ENCODE assay signal across 8 cellular contexts in the genomic region with DNA sequence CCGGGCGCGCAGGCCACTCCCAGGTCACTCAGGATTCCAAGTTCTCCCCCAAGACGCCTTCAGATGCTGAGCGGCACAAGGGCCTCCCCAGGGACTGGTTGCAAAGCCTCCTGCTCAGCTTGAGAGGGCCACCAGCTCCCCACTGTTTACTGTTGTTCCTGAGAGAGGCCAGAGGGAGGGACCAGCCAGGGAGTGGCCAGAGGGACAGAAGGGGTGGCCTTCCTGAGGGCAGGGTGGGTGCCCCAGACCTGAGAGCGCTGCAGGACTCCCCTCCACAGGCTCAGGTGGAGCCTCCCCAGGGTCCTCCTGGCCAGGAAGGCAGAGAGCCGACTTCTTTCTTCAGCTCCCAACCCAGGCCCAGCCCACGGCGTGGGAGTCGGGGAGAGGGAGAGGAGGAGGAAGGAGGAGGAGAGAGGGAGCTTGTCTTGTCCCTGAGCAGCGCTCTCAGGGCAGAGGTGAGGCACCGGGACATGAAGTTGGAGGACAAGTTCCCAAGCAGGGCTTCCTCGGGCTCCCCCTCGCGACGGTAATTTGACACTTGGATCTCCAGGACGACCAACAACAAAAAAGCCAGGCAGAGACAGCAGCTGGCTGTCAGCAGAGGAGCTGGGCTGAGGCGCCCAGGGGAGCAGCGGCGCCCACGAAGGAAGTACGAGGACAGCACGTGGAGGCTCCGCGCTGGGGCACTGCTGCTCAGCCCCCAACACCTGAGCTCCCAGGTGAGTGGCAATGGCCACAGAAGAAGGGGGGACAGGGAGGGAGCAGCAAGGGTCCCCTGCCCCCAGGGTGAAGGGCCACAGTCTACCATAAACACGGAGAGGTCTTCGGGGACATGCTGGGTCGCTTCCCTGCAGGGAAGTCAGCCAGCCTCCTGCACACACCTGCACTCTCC. TPM values are rescaled to one million over a fixed set of nuclear protein-coding genes. Genes with fewer than 3 reads are reported as not detected.
DNase-seq lines count a peak whose midpoint lies in the region; ATAC-seq, FAIRE-seq and TF ChIP-seq lines count a peak whose summit lies in the region.

No MANE protein-coding gene starts in this region.

- peak; percentile 57 for DNase-seq in DMS114 treated with DMSO at 0.1 percent for 48 hours (lab: John Stamatoyannopoulos, UW; ENCODE audit: unreplicated experiment)
- peak; percentile 94 for DNase-seq in LHCN-M2 (ENCODE audit: low read depth)
- DNase-seq in RCC 7860 (ENCODE audit: low spot score), result peak; percentile 85
- DNase-seq in activated naive CD4-positive, alpha-beta T cell treated with anti-CD3 and anti-CD28 coated beads for 36 hours, result peak; percentile 75
- DNase-seq in nucleus accumbens (lab: John Stamatoyannopoulos, UW), result peak in 54 of 56 donors; percentile 23 to 88 (median 68)
- DNase-seq in type B pancreatic cell (ENCODE audit: extremely low spot score, unreplicated experiment), result peak; percentile 89
- DNase-seq in cortex of kidney (lab: John Stamatoyannopoulos, UW), result no peak

- H3K27ac ChIP-seq in gastroesophageal sphincter, result peak overlapping the region; percentile 39 to 84 (median 78)

- peaks cover 0 to 29% (median 19%) of the 10 kb centered on the region in 3 donors for H3K4me1 ChIP-seq in gastroesophageal sphincter

- H3K36me3 Mint-ChIP-seq in activated naive CD4-positive, alpha-beta T cell treated with anti-CD3 and anti-CD28 coated beads for 36 hours (ENCODE audit: low read depth), result no peaks in the 10 kb centered on the region
- H3K36me3 Mint-ChIP-seq in type B pancreatic cell, result no peaks in the 10 kb centered on the region

- peaks cover 0 to 26% of the 10 kb centered on the region in 2 donors for H3K36me3 ChIP-seq in gastroesophageal sphincter

- no peak overlapping the region for H3K4me3 Mint-ChIP-seq in activated naive CD4-positive, alpha-beta T cell treated with anti-CD3 and anti-CD28 coated beads for 36 hours
- H3K4me3 Mint-ChIP-seq in type B pancreatic cell, result peak overlapping the region; percentile 86

- no peaks in the 10 kb centered on the region for H3K9me3 Mint-ChIP-seq in activated naive CD4-positive, alpha-beta T cell treated with anti-CD3 and anti-CD28 coated beads for 36 hours
- no peaks in the 10 kb centered on the region for H3K9me3 Mint-ChIP-seq in type B pancreatic cell

- FAIRE-seq in RCC 7860 (lab: Jason Lieb, UNC), result peak; percentile 56

- no CpG with 5 or more reads among the region's 28 CpGs for WGBS in gastroesophageal sphincter (ENCODE audit: low coverage in 1 of 2), 2 donors

- no peaks in the 10 kb centered on the region for H3K27me3 ChIP-seq in gastroesophageal sphincter

- TF ChIP-seq EP300 in gastroesophageal sphincter (IDR thresholded peaks at IDR 0.05), result no peak

- H3K27ac Mint-ChIP-seq in activated naive CD4-positive, alpha-beta T cell treated with anti-CD3 and anti-CD28 coated beads for 36 hours, result no peak overlapping the region
- peak overlapping the region; percentile 88 for H3K27ac Mint-ChIP-seq in type B pancreatic cell

- H3K4me1 Mint-ChIP-seq in activated naive CD4-positive, alpha-beta T cell treated with anti-CD3 and anti-CD28 coated beads for 36 hours (ENCODE audit: low read depth), result peaks cover 10% of the 10 kb centered on the region
- peaks cover 13% of the 10 kb centered on the region for H3K4me1 Mint-ChIP-seq in type B pancreatic cell (ENCODE audit: unreplicated experiment)

- H3K27me3 Mint-ChIP-seq in activated naive CD4-positive, alpha-beta T cell treated with anti-CD3 and anti-CD28 coated beads for 36 hours (ENCODE audit: low read depth), result no peaks in the 10 kb centered on the region
- no peaks in the 10 kb centered on the region for H3K27me3 Mint-ChIP-seq in type B pancreatic cell

- CTCF ChIA-PET in activated naive CD4-positive, alpha-beta T cell treated with anti-CD3 and anti-CD28 coated beads for 36 hours (lab: Charles Lee), result interaction anchor here (0.6 to 7.0 kb wide), 45 partner anchors 8 to 405 kb away, joined by 3 to 166 read pairs (median 4); a partner anchor contains a TSS

- intact Hi-C loops in activated naive CD4-positive, alpha-beta T cell treated with anti-CD3 and anti-CD28 coated beads for 36 hours (cut with micrococcal nuclease), result loop anchor here (1.0 to 2.0 kb wide), 2 partner anchors 115 to 207 kb away; no protein-coding TSS in a partner anchor

- H3K9me3 ChIP-seq in gastroesophageal sphincter, result no peaks in the 10 kb centered on the region

- peak in 3 of 4 experiments; percentile 51 to 69 (median 57) for TF ChIP-seq CTCF in gastroesophageal sphincter (IDR thresholded peaks at IDR 0.05)
- peak; percentile 67 for TF ChIP-seq CTCF in type B pancreatic cell (conservative IDR thresholded peaks at IDR 0.05)

- no peak for TF ChIP-seq POLR2A in gastroesophageal sphincter (IDR thresholded peaks at IDR 0.05)

- ATAC-seq in gastroesophageal sphincter, result peak; percentile 71

- H3K4me3 ChIP-seq in gastroesophageal sphincter, result peak overlapping the region in 1 of 2 donors; percentile 45

RNA-seq across cellular contexts. Expression of a gene that starts 0.5 kb away (rescaled TPM):
- total RNA-seq in LHCN-M2 (2014; rRNA removed) (0.17 and 0.90 TPM in 2 replicates), gastroesophageal sphincter (1 to 10 TPM; 3.8 to 6.8 (median 5.0) TPM), type B pancreatic cell (ENCODE audit: low replicate concordance) (9.3 and 17.7 TPM in 2 replicates)
- 0.26 TPM for polyA plus RNA-seq in LHCN-M2 (2012)
- not detected for total RNA-seq in activated naive CD4-positive, alpha-beta T cell treated with anti-CD3 and anti-CD28 coated beads for 36 hours

RNA-seq across cellular contexts. Expression of a gene that starts 33.2 kb away (rescaled TPM):
- 14.5 and 31.3 TPM in 2 replicates for total RNA-seq in LHCN-M2 (2014; rRNA removed)
- 11.7 TPM for polyA plus RNA-seq in LHCN-M2 (2012)
- 10 to 100 TPM; 36.2 to 44.0 TPM for total RNA-seq in activated naive CD4-positive, alpha-beta T cell treated with anti-CD3 and anti-CD28 coated beads for 36 hours
- total RNA-seq in gastroesophageal sphincter, result 10 to 100 TPM in 3 of 4 donors, 1 to 10 TPM in 1; 6.4 to 15.1 (median 13.6) TPM
- 64.7 and 90.4 TPM in 2 replicates for total RNA-seq in type B pancreatic cell (ENCODE audit: low replicate concordance)

RNA-seq across cellular contexts. Expression of a gene that starts 33.4 kb away (rescaled TPM):
- total RNA-seq in LHCN-M2 (2014; rRNA removed) (58.4 and 63.3 TPM in 2 replicates), gastroesophageal sphincter (10 to 100 TPM; 68.2 to 87.2 (median 77.2) TPM), type B pancreatic cell (ENCODE audit: low replicate concordance) (88.1 and 89.3 TPM in 2 replicates)
- polyA plus RNA-seq in LHCN-M2 (2012), result 83.4 TPM
- total RNA-seq in activated naive CD4-positive, alpha-beta T cell treated with anti-CD3 and anti-CD28 coated beads for 36 hours, result 10 to 100 TPM; 68.3 TPM

RNA-seq across cellular contexts. Expression of a gene that starts 46.1 kb away (rescaled TPM):
- total RNA-seq in LHCN-M2 (2014; rRNA removed) (under 0.01 and 0.06 TPM in 2 replicates), gastroesophageal sphincter (10 to 100 TPM; 10.7 to 76.1 (median 50.8) TPM), type B pancreatic cell (ENCODE audit: low replicate concordance) (48.2 and 49.0 TPM in 2 replicates)
- 0.33 TPM for polyA plus RNA-seq in LHCN-M2 (2012)
- 10 to 100 TPM; 24.6 to 29.7 TPM for total RNA-seq in activated naive CD4-positive, alpha-beta T cell treated with anti-CD3 and anti-CD28 coated beads for 36 hours
